Comparison of ENCODE assay signal across 8 cellular contexts in the genomic region with DNA sequence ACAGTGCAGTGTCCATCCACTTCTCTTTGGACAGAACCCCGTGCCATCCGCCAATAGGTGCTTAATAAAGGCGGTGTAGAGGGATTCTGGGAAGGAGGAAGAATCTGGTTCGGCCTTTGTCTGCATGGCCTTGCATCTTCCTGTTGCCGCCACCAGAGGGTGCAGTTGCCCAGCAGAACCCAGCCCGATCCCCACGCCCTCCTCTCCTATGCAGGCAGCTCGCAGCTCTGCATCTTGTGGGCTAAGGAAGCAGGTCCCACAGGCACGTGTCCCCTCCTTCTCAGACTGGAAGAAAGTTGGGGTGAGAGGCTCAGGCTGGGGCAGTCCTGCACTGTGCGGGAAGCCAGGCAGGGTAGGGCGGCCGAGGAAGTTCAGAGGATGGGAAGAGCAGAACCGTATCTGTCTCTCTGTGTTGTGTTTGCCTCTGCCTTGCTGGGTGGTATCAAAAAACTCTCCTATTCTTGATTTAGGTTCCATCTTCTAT. TPM values are rescaled to one million over a fixed set of nuclear protein-coding genes. Genes with fewer than 3 reads are reported as not detected.
DNase-seq lines count a peak whose midpoint lies in the region; ATAC-seq and TF ChIP-seq lines count a peak whose summit lies in the region.

No MANE protein-coding gene starts in this region.

- TF ChIP-seq CTCF in GM10248 (IDR thresholded peaks at IDR 0.05; ENCODE audit: control extremely low read depth, extremely low read depth, low read depth, missing control alignments) (peak; percentile 91), left lung (IDR thresholded peaks at IDR 0.05) (peak; percentile 90 to 96)

- no peak overlapping the region for H3K4me3 ChIP-seq in left lung

- ATAC-seq in HG02852 (IDR thresholded peaks at IDR 0.05; ENCODE audit: unreplicated experiment) = peak; percentile 59
- peak; percentile 80 to 83 for ATAC-seq in activated CD4-positive, CD25-positive, alpha-beta regulatory T cell treated with anti-CD3 and anti-CD28 coated beads, Interleukin-2, amount 50 U/mL, for 24 hours
- peak; percentile 99 for ATAC-seq in left lung
- ATAC-seq in GM21367 (IDR thresholded peaks at IDR 0.05; ENCODE audit: unreplicated experiment) = no peak

- H3K27me3 ChIP-seq in left lung = no peaks in the 10 kb centered on the region

- no peaks in the 10 kb centered on the region for H3K36me3 ChIP-seq in left lung

- POLR2A ChIA-PET in GM10248 (lab: Yijun Ruan, JAX) = no interaction called here

- H3K27ac ChIP-seq in left lung = no peak overlapping the region

- CTCF ChIA-PET in GM10248 (lab: Yijun Ruan, JAX) = interaction anchor here (0.7 to 8.1 kb wide), 33 partner anchors 8 to 490 kb away, joined by 3 to 116 read pairs (median 6); no protein-coding TSS in a partner anchor

- DNase-seq in GM10248 (ENCODE audit: extremely low spot score) (peak; percentile 86), NCI-H2227 treated with DMSO at 0.1 percent for 48 hours (lab: John Stamatoyannopoulos, UW) (peak; percentile 88), cerebellar cortex (ENCODE audit: low spot score) (peak; percentile 80), left lung (peak; percentile 85 to 93)
- peak; percentile 59 to 62 for DNase-seq in stimulated activated CD4-positive, alpha-beta T cell treated with anti-CD3 and anti-CD28 coated beads, Interleukin-4, amount 100 ng/mL, for 48 hours (ENCODE audit: low read depth in 2 of 2)

- peaks cover 0 to 57% of the 10 kb centered on the region in 2 donors for H3K4me1 ChIP-seq in left lung

- H3K9me3 ChIP-seq in left lung = no peaks in the 10 kb centered on the region

- intact Hi-C loops in left lung (cut with DNase I) = loop anchor here in 1 of 2 donors (5.0 kb wide), 2 partner anchors 143 to 233 kb away; no protein-coding TSS in a partner anchor

RNA-seq across cellular contexts. Expression of a gene that starts 20.8 kb away (rescaled TPM):
- 10 to 100 TPM; 37.9 to 41.5 TPM for total RNA-seq in left lung

RNA-seq across cellular contexts. Expression of a gene that starts 52.8 kb away (rescaled TPM):
- total RNA-seq in left lung = 100 to 1,000 TPM; 216 to 235 TPM
